In the genomic region with DNA sequence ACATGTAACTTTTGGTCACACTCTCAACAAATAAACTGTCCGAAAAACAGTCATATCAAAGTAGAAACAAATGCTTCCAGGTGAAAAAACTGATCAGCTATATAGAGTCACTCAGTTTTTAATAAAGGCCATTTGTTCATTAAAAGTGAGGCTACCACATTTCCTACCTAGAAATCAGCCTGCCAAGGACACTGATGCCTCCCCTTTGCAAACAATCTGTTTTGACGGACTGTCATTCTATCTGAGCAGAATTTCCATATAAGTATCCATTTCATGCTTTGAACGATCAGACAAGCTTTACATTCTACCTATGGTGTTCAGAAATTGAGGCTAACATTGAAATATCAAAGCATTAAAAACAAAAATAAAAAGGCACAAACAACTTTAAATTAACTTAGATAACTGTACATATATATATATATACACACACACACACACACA, we compare ENCODE assay signal across 10 cellular contexts. TPM values are rescaled to one million over a fixed set of nuclear protein-coding genes. Genes with fewer than 3 reads are reported as not detected.
DNase-seq lines count a peak whose midpoint lies in the region; ATAC-seq and TF ChIP-seq lines count a peak whose summit lies in the region.
"Had no signal": no experiment of that assay in that cellular context is flagged by ENCODE, and none has a peak within 500 bp of the region (broad histone marks: within the 10 kb centered on the region; RNA-seq: fewer than 3 reads in every experiment).

No MANE protein-coding gene starts in this region.

- peak overlapping the region; percentile 76 for H3K4me2 ChIP-seq in osteoblast (ENCODE audit: insufficient read depth, low read length)

- DNase-seq in RWPE2 (ENCODE audit: low spot score): no peak
- peak; percentile 81 for DNase-seq in fibroblast of pulmonary artery (ENCODE audit: low read depth)
- DNase-seq in osteoblast (ENCODE audit: insufficient read length, low spot score, missing footprints): peak; percentile 37
- no peak for DNase-seq in posterior cingulate gyrus
- DNase-seq in left lobe of liver (ENCODE audit: low spot score): no peak
- no peak for DNase-seq in COLO668 (lab: John Stamatoyannopoulos, UW; ENCODE audit: unreplicated experiment)
- DNase-seq: body of pancreas, hypothalamus had no signal

- H3K4me3 ChIP-seq in ACC112 (ENCODE audit: low read depth, low read length): peak overlapping the region; percentile 96
- no peak overlapping the region for H3K4me3 ChIP-seq in RWPE2 (ENCODE audit: severe bottlenecking)
- H3K4me3 ChIP-seq in fibroblast of pulmonary artery (replicated peaks; ENCODE audit: low read depth, low read length): peak overlapping the region; percentile 75
- H3K4me3 ChIP-seq in osteoblast (ENCODE audit: insufficient read depth, low read length): peak overlapping the region; percentile 77
- H3K4me3 ChIP-seq: body of pancreas had no signal

- H3K36me3 ChIP-seq in ACC112 (ENCODE audit: insufficient read depth, low read length): peaks cover 20% of the 10 kb centered on the region; the same call in 1 of the 2 replicates
- H3K36me3 ChIP-seq in RWPE2 (ENCODE audit: low read depth): peaks cover 25% of the 10 kb centered on the region
- peaks cover 16% of the 10 kb centered on the region for H3K36me3 ChIP-seq in osteoblast (ENCODE audit: insufficient read depth, low read length)

- H3K27me3 ChIP-seq in ACC112 (ENCODE audit: insufficient read depth, low read length) (no peaks in the 10 kb centered on the region), RWPE2 (ENCODE audit: insufficient read depth, poor library complexity, severe bottlenecking) (no peaks in the 10 kb centered on the region), osteoblast (ENCODE audit: insufficient read depth, low read length) (no peaks in the 10 kb centered on the region)
- H3K27me3 ChIP-seq: body of pancreas had no signal

- H3K27ac ChIP-seq in ACC112 (ENCODE audit: low read depth, low read length) (peak overlapping the region; percentile 93), RWPE2 (ENCODE audit: poor library complexity, severe bottlenecking) (peak overlapping the region; percentile 88), osteoblast (ENCODE audit: low read depth, low read length) (peak overlapping the region; percentile 82)

- ATAC-seq in RWPE2 (ENCODE audit: low read depth) (peak; percentile 1; the same call in 1 of the 3 replicates), GM21619 (IDR thresholded peaks at IDR 0.05; ENCODE audit: unreplicated experiment) (no peak), left lobe of liver (no peak)
- ATAC-seq: body of pancreas had no signal

- no peaks in the 10 kb centered on the region for H3K9me3 ChIP-seq in RWPE2 (ENCODE audit: severe bottlenecking)
- no peaks in the 10 kb centered on the region for H3K9me3 ChIP-seq in osteoblast (ENCODE audit: low read depth, low read length)
- H3K9me3 ChIP-seq: body of pancreas had no signal

- H3K79me2 ChIP-seq in ACC112 (ENCODE audit: control insufficient read depth, insufficient read depth, low read length, unreplicated experiment) (peaks cover 26% of the 10 kb centered on the region), osteoblast (ENCODE audit: insufficient read depth, low read length) (no peaks in the 10 kb centered on the region)

- H3K4me1 ChIP-seq in ACC112 (ENCODE audit: control insufficient read depth, insufficient read depth, low read length, unreplicated experiment) (peaks cover 41% of the 10 kb centered on the region), RWPE2 (ENCODE audit: insufficient read depth, poor library complexity, severe bottlenecking) (peaks cover 19% of the 10 kb centered on the region), osteoblast (ENCODE audit: insufficient read depth, low read length) (peaks cover 17% of the 10 kb centered on the region)

- H2AFZ ChIP-seq in ACC112 (ENCODE audit: low read length, unreplicated experiment) (no peak overlapping the region), osteoblast (ENCODE audit: low read length) (no peak overlapping the region)

- H4K20me1 ChIP-seq in osteoblast (ENCODE audit: insufficient read depth, low read length): peaks cover 15% of the 10 kb centered on the region

- TF ChIP-seq CTCF in RWPE2 (IDR thresholded peaks at IDR 0.05; ENCODE audit: poor library complexity, severe bottlenecking): no peak
- no peak for TF ChIP-seq CTCF in fibroblast of pulmonary artery (IDR thresholded peaks at IDR 0.05; ENCODE audit: low read length, missing control alignments)
- TF ChIP-seq CTCF in osteoblast (IDR thresholded peaks at IDR 0.05; ENCODE audit: extremely low read depth, low read depth, low read length): no peak

- intact Hi-C loops in posterior cingulate gyrus (cut with DNase I): no loop called here

RNA-seq across cellular contexts. Expression of a gene that starts 2.9 kb away (rescaled TPM):
- total RNA-seq in osteoblast (221 and 272 TPM in 2 replicates), left lobe of liver (6.7 TPM)

Comparison
In these comparisons a context has a peak if more than half of its experiments do, and no peak if none do; other contexts are left out.
1. DNase-seq: peak in fibroblast of pulmonary artery (single experiment) and osteoblast (single experiment); none in RWPE2 (single experiment), posterior cingulate gyrus (0 of 10), left lobe of liver (single experiment) and COLO668 (single experiment).
2. RNA of a gene that starts 2.9 kb away (total RNA-seq): 221 to 272 TPM in osteoblast; 6.7 TPM in left lobe of liver (single experiment); every median in the first group is over 10 times any median in the second.
3. Peak in every context shown above with its lines, with median percentiles within 50 percentile points of each other: H3K27ac ChIP-seq.